Comparison of ENCODE assay signal across 8 cellular contexts in the genomic region with DNA sequence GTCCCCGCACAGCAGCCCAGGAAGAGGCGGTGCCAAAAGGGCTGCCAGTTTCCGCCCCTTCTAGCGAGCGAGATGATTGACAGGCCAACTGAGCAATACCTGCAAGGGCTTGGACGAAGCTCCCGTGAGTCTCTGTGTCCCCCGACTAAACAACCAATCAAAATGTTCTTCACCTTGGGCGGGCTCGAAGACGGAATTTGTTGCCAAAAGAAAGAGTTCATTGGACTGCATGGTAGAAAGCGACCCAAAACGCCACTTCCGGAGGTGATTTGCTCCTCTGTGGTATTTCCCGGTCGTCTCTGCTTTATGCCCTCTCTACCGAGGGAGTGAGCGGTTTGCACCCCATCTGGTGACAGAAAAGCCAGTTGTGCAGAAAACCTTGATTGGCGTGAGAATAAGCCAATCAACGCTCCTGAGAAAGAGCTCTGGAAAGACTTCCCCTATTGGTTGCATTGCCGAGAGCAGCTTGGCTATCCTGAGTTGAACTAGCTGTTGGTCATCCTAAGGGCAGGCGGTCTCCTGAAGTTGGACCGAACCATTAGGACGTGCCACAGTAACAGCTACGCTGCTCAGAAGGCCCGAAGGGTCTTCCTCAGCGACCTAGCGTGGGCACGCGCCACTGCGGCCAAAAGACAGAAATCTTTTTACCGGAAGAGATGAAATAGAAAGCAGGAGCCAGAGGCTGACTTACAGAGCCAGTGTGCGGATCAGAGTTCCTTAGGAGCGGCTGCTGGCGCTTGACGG. TPM values are rescaled to one million over a fixed set of nuclear protein-coding genes. Genes with fewer than 3 reads are reported as not detected.
DNase-seq lines count a peak whose midpoint lies in the region; ATAC-seq and TF ChIP-seq lines count a peak whose summit lies in the region.

No MANE protein-coding gene starts in this region.

- no peaks in the 10 kb centered on the region for H3K9me3 ChIP-seq in ES-I3 (ENCODE audit: control insufficient read depth, insufficient read depth, low read length)
- H3K9me3 ChIP-seq in neuronal stem cell (replicated peaks in 1 of 2; ENCODE audit: control insufficient read depth in 2 of 2, insufficient read depth in 1 of 2, low read depth in 1 of 2, low read length in 2 of 2) = no peaks in the 10 kb centered on the region

- no peak overlapping the region for H2BK12ac ChIP-seq in neuronal stem cell (ENCODE audit: low read length)

- H2BK120ac ChIP-seq in neuronal stem cell (ENCODE audit: low read depth, low read length) = peak overlapping the region; percentile 91

- TF ChIP-seq CTCF in type B pancreatic cell (conservative IDR thresholded peaks at IDR 0.05) = peak; percentile 32

- H4K91ac ChIP-seq in neuronal stem cell (ENCODE audit: low read depth, low read length, poor library complexity) = no peak overlapping the region

- H3K27me3 ChIP-seq in neuronal stem cell (ENCODE audit: control insufficient read depth in 3 of 3, insufficient read depth in 3 of 3, low read depth in 1 of 3, low read length in 3 of 3) = no peaks in the 10 kb centered on the region

- H3K14ac ChIP-seq in neuronal stem cell (ENCODE audit: low read length) = peak overlapping the region; percentile 17

- H3K9me3 Mint-ChIP-seq in type B pancreatic cell = no peaks in the 10 kb centered on the region

- peak overlapping the region; percentile 86 for H2AK5ac ChIP-seq in neuronal stem cell (ENCODE audit: low read depth, low read length)

- H3K4me2 ChIP-seq in neuronal stem cell (ENCODE audit: insufficient read depth, low read length, poor library complexity, severe bottlenecking) = peak overlapping the region; percentile 75

- peaks cover 4% of the 10 kb centered on the region for H3K79me1 ChIP-seq in neuronal stem cell (ENCODE audit: low read depth, low read length)

- peak overlapping the region; percentile 88 for H2AFZ ChIP-seq in neuronal stem cell (ENCODE audit: low read length)

- H3K18ac ChIP-seq in neuronal stem cell (ENCODE audit: low read length) = peak overlapping the region; percentile 99

- H3K36me3 ChIP-seq in ES-I3 (ENCODE audit: insufficient read depth, low read length) (no peaks in the 10 kb centered on the region), neuronal stem cell (replicated peaks in 1 of 2; ENCODE audit: control insufficient read depth in 2 of 2, insufficient read depth in 2 of 2, low read length in 2 of 2) (no peaks in the 10 kb centered on the region)

- H3K9ac ChIP-seq in ES-I3 (ENCODE audit: low read depth, low read length) (peak overlapping the region; percentile 78), neuronal stem cell (ENCODE audit: low read depth, low read length, poor library complexity) (peak overlapping the region; percentile 93)

- H3K4me3 Mint-ChIP-seq in type B pancreatic cell = peak overlapping the region; percentile 100

- peak overlapping the region; percentile 99 for H3K27ac Mint-ChIP-seq in type B pancreatic cell

- no peaks in the 10 kb centered on the region for H3K36me3 Mint-ChIP-seq in type B pancreatic cell

- peak overlapping the region; percentile 97 for H3K4ac ChIP-seq in neuronal stem cell (ENCODE audit: low read length)

- H3K23ac ChIP-seq in neuronal stem cell (ENCODE audit: low read depth, low read length, poor library complexity) = peak overlapping the region; percentile 93

- peak overlapping the region; percentile 98 for H2BK5ac ChIP-seq in neuronal stem cell (ENCODE audit: low read length)

- peak; percentile 92 for ATAC-seq in GM21717 (IDR thresholded peaks at IDR 0.05; ENCODE audit: unreplicated experiment)

- H3K4me1 Mint-ChIP-seq in type B pancreatic cell (ENCODE audit: unreplicated experiment) = peaks cover 32% of the 10 kb centered on the region

- no peaks in the 10 kb centered on the region for H3K27me3 Mint-ChIP-seq in type B pancreatic cell

- peak overlapping the region; percentile 96 for H3K4me3 ChIP-seq in Jurkat, Clone E6-1 (ENCODE audit: low read length)
- peak overlapping the region; percentile 70 to 86 for H3K4me3 ChIP-seq in neuronal stem cell (ENCODE audit: low read length in 2 of 2)

- WGBS in neuronal stem cell (ENCODE audit: extremely low coverage in 2 of 2, insufficient read length in 2 of 2, insufficient replicate concordance in 1 of 2), 2 donors = no CpG with 5 or more reads among the region's 36 CpGs

- peak; percentile 100 for DNase-seq in Jurkat, Clone E6-1 (ENCODE audit: low read depth, low spot score)
- DNase-seq in OCI-M2 (lab: John Stamatoyannopoulos, UW; ENCODE audit: unreplicated experiment) = peak; percentile 98
- peak; percentile 97 for DNase-seq in activated naive CD4-positive, alpha-beta T cell treated with Interleukin-2 at 50 U/mL for 16 hours
- DNase-seq in foreskin melanocyte = peak; percentile 100
- DNase-seq in neuronal stem cell (ENCODE audit: low spot score) = peak; percentile 100
- DNase-seq in type B pancreatic cell (ENCODE audit: extremely low spot score, unreplicated experiment) = peak; percentile 87

- H3K27ac ChIP-seq in neuronal stem cell (replicated peaks; ENCODE audit: low read length) = peak overlapping the region; percentile 100

- H3K4me1 ChIP-seq in ES-I3 (ENCODE audit: insufficient read depth, low read length) (peaks cover 10% of the 10 kb centered on the region), neuronal stem cell (ENCODE audit: control insufficient read depth in 2 of 2, insufficient read depth in 1 of 2, low read depth in 1 of 2, low read length in 2 of 2) (peaks cover 6 to 8% of the 10 kb centered on the region in 2 donors)

- H4K8ac ChIP-seq in neuronal stem cell (ENCODE audit: low read depth, low read length) = no peak overlapping the region

- H2BK15ac ChIP-seq in neuronal stem cell (ENCODE audit: low read length) = no peak overlapping the region

RNA-seq across cellular contexts. Expression of a gene that starts 0.5 kb away (rescaled TPM):
- polyA plus RNA-seq in Jurkat, Clone E6-1 (2012; ENCODE audit: insufficient read depth, insufficient read length) = 65.1 TPM
- 59.0 TPM for polyA plus RNA-seq in neuronal stem cell (2013, experiment 1 of 2)
- 60.5 TPM for polyA plus RNA-seq in neuronal stem cell (2013, experiment 2 of 2)
- total RNA-seq in type B pancreatic cell (ENCODE audit: low replicate concordance) = 57.0 and 68.2 TPM in 2 replicates

Comparison
In these comparisons a context has a peak if more than half of its experiments do, and no peak if none do; other contexts are left out.
1. Peak in every context shown above with its lines: DNase-seq, ATAC-seq, H3K4me3 ChIP-seq and H3K27ac ChIP-seq.